ENCODE assay signal across 17 cellular contexts in genomic region chr1:229224308-229224707, GRCh38. TPM values are rescaled to one million over a fixed set of nuclear protein-coding genes. Genes with fewer than 3 reads are reported as not detected.
DNase-seq lines count a peak whose midpoint lies in the region; ATAC-seq and FAIRE-seq lines count a peak whose summit lies in the region.
"Had no signal": no experiment of that assay in that cellular context is flagged by ENCODE, and none has a peak within 500 bp of the region (broad histone marks: within the 10 kb centered on the region; RNA-seq: fewer than 3 reads in every experiment).

No MANE protein-coding gene starts in this region.

- ATAC-seq in GM21390 (IDR thresholded peaks at IDR 0.05; ENCODE audit: unreplicated experiment) = no peak
- no peak for ATAC-seq in left lobe of liver
- ATAC-seq: esophagus mucosa had no signal

- no peak for FAIRE-seq in urothelium cell line (lab: Jason Lieb, UNC)

- DNase-seq in AG20443 (ENCODE audit: low spot score) = peak; percentile 38
- peak; percentile 40 for DNase-seq in HCEC 1CT
- peak; percentile 58 for DNase-seq in astrocyte of the hippocampus (ENCODE audit: low read depth, low spot score)
- peak; percentile 39 for DNase-seq in kidney tubule cell (ENCODE audit: low spot score)
- DNase-seq in SKM-1 treated with dmso at 0.1 percent for 144 hours (lab: John Stamatoyannopoulos, UW; ENCODE audit: unreplicated experiment) = no peak
- no peak for DNase-seq in urothelium cell line (ENCODE audit: low spot score)
- no peak for DNase-seq in left lobe of liver (ENCODE audit: low spot score)
- DNase-seq: activated CD4-positive, alpha-beta T cell treated with anti-CD3 and anti-CD28 coated beads for 48 hours; activated naive CD4-positive, alpha-beta T cell treated with Interleukin-2 at 50 U/mL for 16 hours; DND-41; dorsolateral prefrontal cortex; hippocampal formation; KG1; nucleus accumbens; thyroid gland had no signal

RNA-seq across cellular contexts. Expression of gene RAB4A, which starts 46.6 kb away (rescaled TPM):
- total RNA-seq in left lobe of liver = 63.7 TPM

Comparison
In these comparisons a context has a peak if more than half of its experiments do, and no peak if none do; other contexts are left out.
1. DNase-seq: peak in AG20443 (single experiment), HCEC 1CT (single experiment), astrocyte of the hippocampus (single experiment) and kidney tubule cell (single experiment); none in SKM-1 treated with dmso at 0.1 percent for 144 hours (single experiment), urothelium cell line (single experiment) and left lobe of liver (single experiment).